In the genomic region with DNA sequence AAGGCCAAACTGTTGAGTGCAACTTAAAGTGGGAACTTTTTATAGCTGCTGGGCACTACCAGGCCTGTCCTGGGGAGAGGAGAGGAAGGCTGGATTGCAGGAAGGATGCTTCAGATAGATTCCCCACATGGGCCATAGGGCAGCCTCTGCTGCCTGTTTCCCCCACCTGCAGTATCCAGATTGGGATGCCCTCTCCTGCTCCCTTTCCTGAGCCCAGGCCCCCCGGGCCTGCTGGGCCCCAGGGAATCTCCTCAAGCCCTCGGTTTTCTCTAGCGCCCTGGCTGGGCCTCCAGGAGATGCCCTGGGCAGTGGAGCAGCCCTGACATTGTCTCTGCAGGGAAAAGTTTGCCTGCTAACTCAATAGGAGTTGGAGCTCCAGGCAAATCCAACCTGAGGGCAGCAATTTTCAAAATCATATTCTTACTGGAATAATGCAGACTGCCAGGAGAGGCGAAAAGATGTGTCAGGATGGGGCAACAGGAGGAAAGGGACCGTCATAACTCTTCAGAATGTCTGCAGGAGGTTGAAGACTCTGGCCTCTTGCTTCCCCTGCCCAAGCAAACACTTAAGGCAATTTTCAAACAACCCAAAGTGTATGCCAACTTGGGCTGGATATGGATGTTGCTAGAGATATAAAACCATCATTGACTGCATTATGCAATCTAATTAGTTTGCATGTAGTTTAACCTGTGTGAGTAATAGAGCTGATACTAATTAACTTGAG, we compare ENCODE assay signal across 9 cellular contexts. TPM values are rescaled to one million over a fixed set of nuclear protein-coding genes. Genes with fewer than 3 reads are reported as not detected.
DNase-seq lines count a peak whose midpoint lies in the region; ATAC-seq and TF ChIP-seq lines count a peak whose summit lies in the region.
"Had no signal": no experiment of that assay in that cellular context is flagged by ENCODE, and none has a peak within 500 bp of the region (broad histone marks: within the 10 kb centered on the region; RNA-seq: fewer than 3 reads in every experiment).

No MANE protein-coding gene starts in this region.

- H3K27ac ChIP-seq in SK-N-SH (ENCODE audit: low read depth in 2 of 2, low read length in 1 of 2): no peak overlapping the region

- peaks cover 27% of the 10 kb centered on the region for H3K79me2 ChIP-seq in SK-N-SH (ENCODE audit: insufficient read depth)

- CTCF ChIA-PET in SK-N-SH (lab: Yijun Ruan, JAX): interaction anchor here (0.9 to 1.3 kb wide), 3 partner anchors 10 to 251 kb away, joined by 3 to 5 read pairs (median 4); no protein-coding TSS in a partner anchor

- no peak for TF ChIP-seq EP300 in SK-N-SH (IDR thresholded peaks at IDR 0.05; ENCODE audit: borderline replicate concordance in 1 of 2, low read depth in 1 of 2, low read length in 1 of 2)

- no peaks in the 10 kb centered on the region for H3K27me3 ChIP-seq in SK-N-SH (ENCODE audit: insufficient read depth)

- peak overlapping the region; percentile 98 for H3K27ac Mint-ChIP-seq in mesothelial cell of epicardium
- peak overlapping the region; percentile 93 for H3K27ac Mint-ChIP-seq in type B pancreatic cell
- no peak overlapping the region for H3K27ac Mint-ChIP-seq in T-helper 17 cell

- POLR2A ChIA-PET in SK-N-SH (lab: Yijun Ruan, JAX): no interaction called here

- no peaks in the 10 kb centered on the region for H4K20me1 ChIP-seq in SK-N-SH (ENCODE audit: insufficient read depth)

- no peaks in the 10 kb centered on the region for H3K9me3 ChIP-seq in SK-N-SH
- no peaks in the 10 kb centered on the region for H3K9me3 ChIP-seq in T-helper 17 cell (ENCODE audit: control insufficient read depth, low read length, poor library complexity, severe bottlenecking)

- 41% methylated on average over 5 of the region's 5 CpGs for WGBS in SK-N-SH (ENCODE audit: low lambda C conversion rate)

- H3K4me3 ChIP-seq in SK-N-SH (ENCODE audit: low read depth in 2 of 2, low read length in 1 of 2): no peak overlapping the region; a peak in 2 of 4 replicates
- H3K4me3 ChIP-seq in choroid plexus epithelial cell (ENCODE audit: low read depth, low read length): peak overlapping the region; percentile 94

- H3K4me1 ChIP-seq in SK-N-SH (ENCODE audit: control insufficient read depth in 1 of 2, insufficient read depth in 2 of 2, low read depth in 1 of 2, low read length in 1 of 2): peaks cover 2 to 6% of the 10 kb centered on the region in 2 experiments; a peak in 2 of 4 replicates

- no peaks in the 10 kb centered on the region for H3K27me3 Mint-ChIP-seq in mesothelial cell of epicardium (ENCODE audit: low read depth)
- H3K27me3 Mint-ChIP-seq in type B pancreatic cell: peaks cover 23% of the 10 kb centered on the region
- peaks cover 61% of the 10 kb centered on the region for H3K27me3 Mint-ChIP-seq in T-helper 17 cell

- H3K4me3 Mint-ChIP-seq in mesothelial cell of epicardium (peak overlapping the region; percentile 89), type B pancreatic cell (peak overlapping the region; percentile 95), T-helper 17 cell (no peak overlapping the region)

- peaks cover 43% of the 10 kb centered on the region for H3K36me3 Mint-ChIP-seq in mesothelial cell of epicardium
- H3K36me3 Mint-ChIP-seq in type B pancreatic cell: peaks cover 72% of the 10 kb centered on the region
- peaks cover 11% of the 10 kb centered on the region for H3K36me3 Mint-ChIP-seq in T-helper 17 cell (ENCODE audit: low read depth)

- TF ChIP-seq CTCF in SK-N-SH (IDR thresholded peaks at IDR 0.05) (no peak), choroid plexus epithelial cell (conservative IDR thresholded peaks at IDR 0.05; ENCODE audit: low read depth, low read length) (no peak), mesothelial cell of epicardium (IDR thresholded peaks at IDR 0.05; ENCODE audit: unreplicated experiment) (no peak), type B pancreatic cell (conservative IDR thresholded peaks at IDR 0.05) (no peak)

- DNase-seq in SK-N-SH (no peak), choroid plexus epithelial cell (ENCODE audit: low read depth) (peak; percentile 29), mesothelial cell of epicardium (ENCODE audit: low spot score in 2 of 2, unreplicated experiment in 2 of 2) (no peak), type B pancreatic cell (ENCODE audit: extremely low spot score, unreplicated experiment) (no peak), T-helper 17 cell (no peak), AG20443 (ENCODE audit: low spot score) (no peak), NCI-H345 treated with DMSO at 0.1 percent for 48 hours (lab: John Stamatoyannopoulos, UW; ENCODE audit: unreplicated experiment) (no peak)

- no peak overlapping the region for H2AFZ ChIP-seq in SK-N-SH (ENCODE audit: low read depth)

- H3K9ac ChIP-seq in SK-N-SH: no peak overlapping the region

- peaks cover 2% of the 10 kb centered on the region for H3F3A ChIP-seq in SK-N-SH (replicated peaks; ENCODE audit: insufficient read depth)

- H3K9me2 ChIP-seq in SK-N-SH: no peaks in the 10 kb centered on the region

- no peaks in the 10 kb centered on the region for H3K36me3 ChIP-seq in SK-N-SH (replicated peaks in 1 of 2; ENCODE audit: control insufficient read depth in 1 of 2, insufficient read depth in 2 of 2, low read length in 1 of 2)

- H3K4me2 ChIP-seq in SK-N-SH: peak overlapping the region; percentile 80

- TF ChIP-seq RAD21 in SK-N-SH (IDR thresholded peaks at IDR 0.05; ENCODE audit: low read length): no peak

- H3K9me3 Mint-ChIP-seq in mesothelial cell of epicardium (no peaks in the 10 kb centered on the region), type B pancreatic cell (no peaks in the 10 kb centered on the region)

- no peak for ATAC-seq in SK-N-SH treated with all-trans-retinoic acid at 6 μM for 48 hours
- no peak for ATAC-seq in T-helper 17 cell

- H3K4me1 Mint-ChIP-seq in mesothelial cell of epicardium (peaks cover 60% of the 10 kb centered on the region), type B pancreatic cell (ENCODE audit: unreplicated experiment) (peaks cover 32% of the 10 kb centered on the region), T-helper 17 cell (peaks cover 6% of the 10 kb centered on the region)

TF ChIP-seq in SK-N-SH, 30 proteins besides CTCF, POLR2A, EP300 and RAD21 (continues in another document):
- TF ChIP-seq TAF1 (IDR thresholded peaks at IDR 0.05; ENCODE audit: borderline replicate concordance, low read depth, low read length): no peak
- no peak for TF ChIP-seq NFIC (IDR thresholded peaks at IDR 0.05; ENCODE audit: borderline replicate concordance)
- TF ChIP-seq GATA2 (CRISPR knock-in tag; IDR thresholded peaks at IDR 0.05): no peak
- no peak for TF ChIP-seq SIN3A (IDR thresholded peaks at IDR 0.05; ENCODE audit: borderline replicate concordance, low read depth, low read length)
- no peak for TF ChIP-seq EZH2phosphoT487 (IDR thresholded peaks at IDR 0.05; ENCODE audit: borderline replicate concordance, low read depth)
- TF ChIP-seq, protein P1, sequence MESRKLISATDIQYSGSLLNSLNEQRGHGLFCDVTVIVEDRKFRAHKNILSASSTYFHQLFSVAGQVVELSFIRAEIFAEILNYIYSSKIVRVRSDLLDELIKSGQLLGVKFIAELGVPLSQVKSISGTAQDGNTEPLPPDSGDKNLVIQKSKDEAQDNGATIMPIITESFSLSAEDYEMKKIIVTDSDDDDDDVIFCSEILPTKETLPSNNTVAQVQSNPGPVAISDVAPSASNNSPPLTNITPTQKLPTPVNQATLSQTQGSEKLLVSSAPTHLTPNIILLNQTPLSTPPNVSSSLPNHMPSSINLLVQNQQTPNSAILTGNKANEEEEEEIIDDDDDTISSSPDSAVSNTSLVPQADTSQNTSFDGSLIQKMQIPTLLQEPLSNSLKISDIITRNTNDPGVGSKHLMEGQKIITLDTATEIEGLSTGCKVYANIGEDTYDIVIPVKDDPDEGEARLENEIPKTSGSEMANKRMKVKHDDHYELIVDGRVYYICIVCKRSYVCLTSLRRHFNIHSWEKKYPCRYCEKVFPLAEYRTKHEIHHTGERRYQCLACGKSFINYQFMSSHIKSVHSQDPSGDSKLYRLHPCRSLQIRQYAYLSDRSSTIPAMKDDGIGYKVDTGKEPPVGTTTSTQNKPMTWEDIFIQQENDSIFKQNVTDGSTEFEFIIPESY (IDR thresholded peaks at IDR 0.05; ENCODE audit: borderline replicate concordance, low read depth): no peak

TF ChIP-seq in SK-N-SH treated with all-trans-retinoic acid at 6 μM for 48 hours, 23 proteins besides CTCF, POLR2A, EP300 and RAD21:
- no peak for TF ChIP-seq ARNTL (CRISPR knock-in tag; IDR thresholded peaks at IDR 0.05; ENCODE audit: borderline replicate concordance, low read depth)
- TF ChIP-seq ZNF565 (CRISPR knock-in tag; conservative IDR thresholded peaks at IDR 0.05; ENCODE audit: low read depth): no peak
- TF ChIP-seq RARB (CRISPR knock-in tag; IDR thresholded peaks at IDR 0.05): no peak
- no peak for TF ChIP-seq BACH2 (CRISPR knock-in tag; IDR thresholded peaks at IDR 0.05; ENCODE audit: borderline replicate concordance)
- TF ChIP-seq CSDC2 (CRISPR knock-in tag; IDR thresholded peaks at IDR 0.05): no peak
- no peak for TF ChIP-seq OSR1 (CRISPR knock-in tag; IDR thresholded peaks at IDR 0.05)
- TF ChIP-seq ZFP3 (CRISPR knock-in tag; IDR thresholded peaks at IDR 0.05): no peak
- TF ChIP-seq, protein P2, sequence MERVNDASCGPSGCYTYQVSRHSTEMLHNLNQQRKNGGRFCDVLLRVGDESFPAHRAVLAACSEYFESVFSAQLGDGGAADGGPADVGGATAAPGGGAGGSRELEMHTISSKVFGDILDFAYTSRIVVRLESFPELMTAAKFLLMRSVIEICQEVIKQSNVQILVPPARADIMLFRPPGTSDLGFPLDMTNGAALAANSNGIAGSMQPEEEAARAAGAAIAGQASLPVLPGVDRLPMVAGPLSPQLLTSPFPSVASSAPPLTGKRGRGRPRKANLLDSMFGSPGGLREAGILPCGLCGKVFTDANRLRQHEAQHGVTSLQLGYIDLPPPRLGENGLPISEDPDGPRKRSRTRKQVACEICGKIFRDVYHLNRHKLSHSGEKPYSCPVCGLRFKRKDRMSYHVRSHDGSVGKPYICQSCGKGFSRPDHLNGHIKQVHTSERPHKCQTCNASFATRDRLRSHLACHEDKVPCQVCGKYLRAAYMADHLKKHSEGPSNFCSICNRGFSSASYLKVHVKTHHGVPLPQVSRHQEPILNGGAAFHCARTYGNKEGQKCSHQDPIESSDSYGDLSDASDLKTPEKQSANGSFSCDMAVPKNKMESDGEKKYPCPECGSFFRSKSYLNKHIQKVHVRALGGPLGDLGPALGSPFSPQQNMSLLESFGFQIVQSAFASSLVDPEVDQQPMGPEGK (CRISPR knock-in tag; IDR thresholded peaks at IDR 0.05; ENCODE audit: borderline replicate concordance): no peak
- no peak for TF ChIP-seq SNAI2 (CRISPR knock-in tag; IDR thresholded peaks at IDR 0.05)
- no peak for TF ChIP-seq PPARA (CRISPR knock-in tag; IDR thresholded peaks at IDR 0.05; ENCODE audit: borderline replicate concordance)
- no peak for TF ChIP-seq ZFP30 (CRISPR knock-in tag; IDR thresholded peaks at IDR 0.05)
- TF ChIP-seq ISL1 (CRISPR knock-in tag; IDR thresholded peaks at IDR 0.05): no peak
- no peak for TF ChIP-seq GLIS3 (CRISPR knock-in tag; IDR thresholded peaks at IDR 0.05)

RNA-seq across cellular contexts. Expression of a gene that starts 4.4 kb away (rescaled TPM):
- polyA plus RNA-seq in SK-N-SH (2012; rRNA removed): 2.8 and 3.9 TPM in 2 replicates
- 2.8 and 3.7 TPM in 2 replicates for polyA plus RNA-seq in SK-N-SH (2012; cell fraction: cytosol; rRNA removed)
- polyA plus RNA-seq in SK-N-SH (2012; cell fraction: nucleus; rRNA removed): 3.8 and 5.0 TPM in 2 replicates
- 126 to 134 TPM (median 128 TPM) in 3 replicates for total RNA-seq in mesothelial cell of epicardium
- 135 and 270 TPM in 2 replicates for total RNA-seq in type B pancreatic cell (ENCODE audit: low replicate concordance)
- not detected for total RNA-seq in T-helper 17 cell
- total RNA-seq: activated CD8-positive, alpha-beta memory T cell treated with anti-CD3 and anti-CD28 coated beads for 36 hours had no signal

Comparison
In these comparisons a context has a peak if more than half of its experiments do, and no peak if none do; other contexts are left out.
1. RNA of a gene that starts 4.4 kb away (total RNA-seq): 135 to 270 TPM in type B pancreatic cell and 126 to 134 TPM in mesothelial cell of epicardium; not detected in T-helper 17 cell; every median in the first group is over 100 times any median in the second.